1 cellular context compared by ENCODE assay signal in the genomic region with DNA sequence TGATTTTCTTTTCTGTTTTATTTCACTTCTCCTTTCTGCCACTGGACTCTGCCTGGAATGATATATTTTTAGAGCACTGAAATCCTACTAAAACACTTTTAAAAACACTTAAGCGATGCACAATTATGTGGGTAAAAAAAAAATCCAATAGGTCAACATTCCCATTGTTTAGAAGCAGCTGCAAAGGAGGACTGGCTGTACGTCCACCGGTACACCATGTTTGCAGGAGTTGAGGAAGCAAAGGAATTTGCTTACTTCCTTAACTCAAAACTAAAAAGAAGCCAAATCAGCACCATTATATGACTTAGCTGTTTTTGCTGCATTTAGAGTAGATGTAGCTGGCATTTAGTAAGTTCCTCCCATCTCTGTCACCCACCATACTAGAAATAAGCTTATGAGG.
TF ChIP-seq lines count a peak whose summit lies in the region.

No MANE protein-coding gene starts in this region.

TF ChIP-seq in GM23338, 12 proteins besides CTCF, POLR2A, EP300 and RAD21 (continued from another document):
- TF ChIP-seq, protein P1, sequence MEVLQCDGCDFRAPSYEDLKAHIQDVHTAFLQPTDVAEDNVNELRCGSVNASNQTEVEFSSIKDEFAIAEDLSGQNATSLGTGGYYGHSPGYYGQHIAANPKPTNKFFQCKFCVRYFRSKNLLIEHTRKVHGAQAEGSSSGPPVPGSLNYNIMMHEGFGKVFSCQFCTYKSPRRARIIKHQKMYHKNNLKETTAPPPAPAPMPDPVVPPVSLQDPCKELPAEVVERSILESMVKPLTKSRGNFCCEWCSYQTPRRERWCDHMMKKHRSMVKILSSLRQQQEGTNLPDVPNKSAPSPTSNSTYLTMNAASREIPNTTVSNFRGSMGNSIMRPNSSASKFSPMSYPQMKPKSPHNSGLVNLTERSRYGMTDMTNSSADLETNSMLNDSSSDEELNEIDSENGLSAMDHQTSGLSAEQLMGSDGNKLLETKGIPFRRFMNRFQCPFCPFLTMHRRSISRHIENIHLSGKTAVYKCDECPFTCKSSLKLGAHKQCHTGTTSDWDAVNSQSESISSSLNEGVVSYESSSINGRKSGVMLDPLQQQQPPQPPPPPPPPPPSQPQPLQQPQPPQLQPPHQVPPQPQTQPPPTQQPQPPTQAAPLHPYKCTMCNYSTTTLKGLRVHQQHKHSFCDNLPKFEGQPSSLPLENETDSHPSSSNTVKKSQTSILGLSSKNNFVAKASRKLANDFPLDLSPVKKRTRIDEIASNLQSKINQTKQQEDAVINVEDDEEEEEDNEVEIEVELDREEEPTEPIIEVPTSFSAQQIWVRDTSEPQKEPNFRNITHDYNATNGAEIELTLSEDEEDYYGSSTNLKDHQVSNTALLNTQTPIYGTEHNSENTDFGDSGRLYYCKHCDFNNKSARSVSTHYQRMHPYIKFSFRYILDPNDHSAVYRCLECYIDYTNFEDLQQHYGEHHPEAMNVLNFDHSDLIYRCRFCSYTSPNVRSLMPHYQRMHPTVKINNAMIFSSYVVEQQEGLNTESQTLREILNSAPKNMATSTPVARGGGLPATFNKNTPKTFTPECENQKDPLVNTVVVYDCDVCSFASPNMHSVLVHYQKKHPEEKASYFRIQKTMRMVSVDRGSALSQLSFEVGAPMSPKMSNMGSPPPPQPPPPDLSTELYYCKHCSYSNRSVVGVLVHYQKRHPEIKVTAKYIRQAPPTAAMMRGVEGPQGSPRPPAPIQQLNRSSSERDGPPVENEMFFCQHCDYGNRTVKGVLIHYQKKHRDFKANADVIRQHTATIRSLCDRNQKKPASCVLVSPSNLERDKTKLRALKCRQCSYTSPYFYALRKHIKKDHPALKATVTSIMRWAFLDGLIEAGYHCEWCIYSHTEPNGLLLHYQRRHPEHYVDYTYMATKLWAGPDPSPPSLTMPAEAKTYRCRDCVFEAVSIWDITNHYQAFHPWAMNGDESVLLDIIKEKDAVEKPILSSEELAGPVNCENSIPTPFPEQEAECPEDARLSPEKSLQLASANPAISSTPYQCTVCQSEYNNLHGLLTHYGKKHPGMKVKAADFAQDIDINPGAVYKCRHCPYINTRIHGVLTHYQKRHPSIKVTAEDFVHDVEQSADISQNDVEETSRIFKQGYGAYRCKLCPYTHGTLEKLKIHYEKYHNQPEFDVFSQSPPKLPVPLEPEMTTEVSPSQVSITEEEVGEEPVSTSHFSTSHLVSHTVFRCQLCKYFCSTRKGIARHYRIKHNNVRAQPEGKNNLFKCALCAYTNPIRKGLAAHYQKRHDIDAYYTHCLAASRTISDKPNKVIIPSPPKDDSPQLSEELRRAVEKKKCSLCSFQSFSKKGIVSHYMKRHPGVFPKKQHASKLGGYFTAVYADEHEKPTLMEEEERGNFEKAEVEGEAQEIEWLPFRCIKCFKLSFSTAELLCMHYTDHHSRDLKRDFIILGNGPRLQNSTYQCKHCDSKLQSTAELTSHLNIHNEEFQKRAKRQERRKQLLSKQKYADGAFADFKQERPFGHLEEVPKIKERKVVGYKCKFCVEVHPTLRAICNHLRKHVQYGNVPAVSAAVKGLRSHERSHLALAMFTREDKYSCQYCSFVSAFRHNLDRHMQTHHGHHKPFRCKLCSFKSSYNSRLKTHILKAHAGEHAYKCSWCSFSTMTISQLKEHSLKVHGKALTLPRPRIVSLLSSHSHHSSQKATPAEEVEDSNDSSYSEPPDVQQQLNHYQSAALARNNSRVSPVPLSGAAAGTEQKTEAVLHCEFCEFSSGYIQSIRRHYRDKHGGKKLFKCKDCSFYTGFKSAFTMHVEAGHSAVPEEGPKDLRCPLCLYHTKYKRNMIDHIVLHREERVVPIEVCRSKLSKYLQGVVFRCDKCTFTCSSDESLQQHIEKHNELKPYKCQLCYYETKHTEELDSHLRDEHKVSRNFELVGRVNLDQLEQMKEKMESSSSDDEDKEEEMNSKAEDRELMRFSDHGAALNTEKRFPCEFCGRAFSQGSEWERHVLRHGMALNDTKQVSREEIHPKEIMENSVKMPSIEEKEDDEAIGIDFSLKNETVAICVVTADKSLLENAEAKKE (CRISPR knock-in tag; IDR thresholded peaks at IDR 0.05): no peak
- TF ChIP-seq NANOG (IDR thresholded peaks at IDR 0.05; ENCODE audit: borderline replicate concordance): no peak
- no peak for TF ChIP-seq STAT1 (IDR thresholded peaks at IDR 0.05; ENCODE audit: unreplicated experiment)
- TF ChIP-seq, protein P2, sequence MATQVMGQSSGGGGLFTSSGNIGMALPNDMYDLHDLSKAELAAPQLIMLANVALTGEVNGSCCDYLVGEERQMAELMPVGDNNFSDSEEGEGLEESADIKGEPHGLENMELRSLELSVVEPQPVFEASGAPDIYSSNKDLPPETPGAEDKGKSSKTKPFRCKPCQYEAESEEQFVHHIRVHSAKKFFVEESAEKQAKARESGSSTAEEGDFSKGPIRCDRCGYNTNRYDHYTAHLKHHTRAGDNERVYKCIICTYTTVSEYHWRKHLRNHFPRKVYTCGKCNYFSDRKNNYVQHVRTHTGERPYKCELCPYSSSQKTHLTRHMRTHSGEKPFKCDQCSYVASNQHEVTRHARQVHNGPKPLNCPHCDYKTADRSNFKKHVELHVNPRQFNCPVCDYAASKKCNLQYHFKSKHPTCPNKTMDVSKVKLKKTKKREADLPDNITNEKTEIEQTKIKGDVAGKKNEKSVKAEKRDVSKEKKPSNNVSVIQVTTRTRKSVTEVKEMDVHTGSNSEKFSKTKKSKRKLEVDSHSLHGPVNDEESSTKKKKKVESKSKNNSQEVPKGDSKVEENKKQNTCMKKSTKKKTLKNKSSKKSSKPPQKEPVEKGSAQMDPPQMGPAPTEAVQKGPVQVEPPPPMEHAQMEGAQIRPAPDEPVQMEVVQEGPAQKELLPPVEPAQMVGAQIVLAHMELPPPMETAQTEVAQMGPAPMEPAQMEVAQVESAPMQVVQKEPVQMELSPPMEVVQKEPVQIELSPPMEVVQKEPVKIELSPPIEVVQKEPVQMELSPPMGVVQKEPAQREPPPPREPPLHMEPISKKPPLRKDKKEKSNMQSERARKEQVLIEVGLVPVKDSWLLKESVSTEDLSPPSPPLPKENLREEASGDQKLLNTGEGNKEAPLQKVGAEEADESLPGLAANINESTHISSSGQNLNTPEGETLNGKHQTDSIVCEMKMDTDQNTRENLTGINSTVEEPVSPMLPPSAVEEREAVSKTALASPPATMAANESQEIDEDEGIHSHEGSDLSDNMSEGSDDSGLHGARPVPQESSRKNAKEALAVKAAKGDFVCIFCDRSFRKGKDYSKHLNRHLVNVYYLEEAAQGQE (IDR thresholded peaks at IDR 0.05; ENCODE audit: unreplicated experiment): no peak
- no peak for TF ChIP-seq JUNB (IDR thresholded peaks at IDR 0.05; ENCODE audit: unreplicated experiment)
- no peak for TF ChIP-seq ZNF114 (CRISPR knock-in tag; IDR thresholded peaks at IDR 0.05)
- TF ChIP-seq, protein P3, sequence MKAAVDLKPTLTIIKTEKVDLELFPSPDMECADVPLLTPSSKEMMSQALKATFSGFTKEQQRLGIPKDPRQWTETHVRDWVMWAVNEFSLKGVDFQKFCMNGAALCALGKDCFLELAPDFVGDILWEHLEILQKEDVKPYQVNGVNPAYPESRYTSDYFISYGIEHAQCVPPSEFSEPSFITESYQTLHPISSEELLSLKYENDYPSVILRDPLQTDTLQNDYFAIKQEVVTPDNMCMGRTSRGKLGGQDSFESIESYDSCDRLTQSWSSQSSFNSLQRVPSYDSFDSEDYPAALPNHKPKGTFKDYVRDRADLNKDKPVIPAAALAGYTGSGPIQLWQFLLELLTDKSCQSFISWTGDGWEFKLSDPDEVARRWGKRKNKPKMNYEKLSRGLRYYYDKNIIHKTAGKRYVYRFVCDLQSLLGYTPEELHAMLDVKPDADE (IDR thresholded peaks at IDR 0.05): no peak
- TF ChIP-seq EZH2 (IDR thresholded peaks at IDR 0.05; ENCODE audit: low read depth, unreplicated experiment): no peak
- no peak for TF ChIP-seq ZNF331 (CRISPR knock-in tag; IDR thresholded peaks at IDR 0.05; ENCODE audit: low read depth)
- no peak for TF ChIP-seq EZH2phosphoT487 (IDR thresholded peaks at IDR 0.05; ENCODE audit: unreplicated experiment)
TF ChIP-seq in GM23338: peak in this region for 0.
